11 cellular contexts compared by ENCODE assay signal in the genomic region with DNA sequence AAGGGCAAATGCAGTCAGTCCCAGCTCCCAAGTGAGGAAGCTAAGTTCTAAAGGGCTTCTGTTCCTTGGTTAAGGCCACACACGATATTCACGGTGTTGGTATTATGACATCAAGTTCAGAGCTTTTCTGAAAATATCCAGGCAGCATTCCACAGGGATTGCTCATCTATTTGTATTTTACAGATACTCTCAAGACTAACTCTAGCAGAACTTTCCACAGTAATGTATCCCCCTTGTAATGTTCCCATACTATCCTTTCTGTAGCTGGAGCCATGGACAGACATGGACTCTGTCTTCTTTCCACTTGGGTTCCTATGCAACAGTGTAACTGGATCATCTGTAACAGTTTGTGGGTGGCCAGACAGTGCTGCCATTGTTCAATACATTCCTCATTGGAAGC. TPM values are rescaled to one million over a fixed set of nuclear protein-coding genes. Genes with fewer than 3 reads are reported as not detected.
DNase-seq lines count a peak whose midpoint lies in the region; ATAC-seq and TF ChIP-seq lines count a peak whose summit lies in the region.
"Had no signal": no experiment of that assay in that cellular context is flagged by ENCODE, and none has a peak within 500 bp of the region (broad histone marks: within the 10 kb centered on the region; RNA-seq: fewer than 3 reads in every experiment).

No MANE protein-coding gene starts in this region.

- peaks cover 0 to 4% of the 10 kb centered on the region in 2 experiments; a peak in 3 of 4 replicates for H3K4me1 ChIP-seq in SK-N-SH (ENCODE audit: control insufficient read depth in 1 of 2, insufficient read depth in 2 of 2, low read depth in 1 of 2, low read length in 1 of 2)

- H3K4me1 Mint-ChIP-seq in CD14-positive monocyte, result no peaks in the 10 kb centered on the region

- no peaks in the 10 kb centered on the region for H3K79me2 ChIP-seq in SK-N-SH (ENCODE audit: insufficient read depth)

- H3K4me3 Mint-ChIP-seq in CD14-positive monocyte, result no peak overlapping the region

- DNase-seq in EL (peak; percentile 84), SK-N-SH (no peak), fibroblast of villous mesenchyme (ENCODE audit: low read depth) (peak; percentile 97), skeletal muscle cell (ENCODE audit: low read depth) (peak; percentile 67), activated gamma-delta T cell treated with Interleukin-2 at 50 U/mL for 16 hours (no peak), CD14-positive monocyte (ENCODE audit: low spot score) (no peak)
- DNase-seq: DND-41 had no signal

- no peak for TF ChIP-seq RAD21 in SK-N-SH (IDR thresholded peaks at IDR 0.05; ENCODE audit: low read length)

- H4K20me1 ChIP-seq in SK-N-SH (ENCODE audit: insufficient read depth), result no peaks in the 10 kb centered on the region

- peak overlapping the region; percentile 69 for H3K4me2 ChIP-seq in SK-N-SH
- H3K4me2 ChIP-seq: KMS-11 had no signal

- no peak overlapping the region for H3K9ac ChIP-seq in SK-N-SH
- H3K9ac ChIP-seq: KMS-11 had no signal

- peak in 1 of 2 experiments; percentile 22; a peak in 1 of 4 replicates for TF ChIP-seq EP300 in SK-N-SH (IDR thresholded peaks at IDR 0.05; ENCODE audit: borderline replicate concordance in 1 of 2, low read depth in 1 of 2, low read length in 1 of 2)

- peaks cover 4% of the 10 kb centered on the region for H3F3A ChIP-seq in SK-N-SH (replicated peaks; ENCODE audit: insufficient read depth)

- intact Hi-C loops in CD14-positive monocyte (cut with micrococcal nuclease), result no loop called here

- no peaks in the 10 kb centered on the region for H3K36me3 Mint-ChIP-seq in CD14-positive monocyte

- H3K9me2 ChIP-seq in SK-N-SH, result no peaks in the 10 kb centered on the region

- H2AFZ ChIP-seq in SK-N-SH (ENCODE audit: low read depth), result peak overlapping the region; percentile 3; the same call in 1 of the 2 replicates

- H3K4me3 ChIP-seq in SK-N-SH (ENCODE audit: low read depth in 2 of 2, low read length in 1 of 2) (no peak overlapping the region), fibroblast of villous mesenchyme (ENCODE audit: low read depth, low read length) (no peak overlapping the region), skeletal muscle cell (ENCODE audit: low read depth, low read length) (no peak overlapping the region)

- no peaks in the 10 kb centered on the region for H3K9me3 ChIP-seq in SK-N-SH

- no peaks in the 10 kb centered on the region for H3K36me3 ChIP-seq in SK-N-SH (replicated peaks in 1 of 2; ENCODE audit: control insufficient read depth in 1 of 2, insufficient read depth in 2 of 2, low read length in 1 of 2)

- CTCF ChIA-PET in SK-N-SH (lab: Yijun Ruan, JAX), result interaction anchor here (1.2 to 2.4 kb wide), 2 partner anchors 59 to 266 kb away, joined by 3 to 7 read pairs; no protein-coding TSS in a partner anchor

- peak overlapping the region in 1 of 2 experiments; percentile 66; a peak in 2 of 4 replicates for H3K27ac ChIP-seq in SK-N-SH (ENCODE audit: low read depth in 2 of 2, low read length in 1 of 2)
- H3K27ac ChIP-seq: KMS-11 had no signal

- H3K27ac Mint-ChIP-seq in CD14-positive monocyte, result no peak overlapping the region
- H3K27ac Mint-ChIP-seq: activated T-helper 2 cell treated with anti-CD3 and anti-CD28 coated beads, Interferon-gamma antibody, Interleukin-2, Interleukin-4, amounts not matched to agents 10 μg/mL and 5 μg/mL and 100 μg/mL, durations not matched to agents 14 hours and 24 hours and 36 hours had no signal

- POLR2A ChIA-PET in SK-N-SH (lab: Yijun Ruan, JAX), result no interaction called here

- H3K27me3 ChIP-seq in SK-N-SH (ENCODE audit: insufficient read depth), result no peaks in the 10 kb centered on the region

- 3% methylated on average over 2 of the region's 2 CpGs for WGBS in SK-N-SH (ENCODE audit: low lambda C conversion rate)

- no peak for TF ChIP-seq CTCF in SK-N-SH (IDR thresholded peaks at IDR 0.05)
- TF ChIP-seq CTCF in fibroblast of villous mesenchyme (IDR thresholded peaks at IDR 0.05; ENCODE audit: insufficient read depth, low read depth, low read length), result no peak
- TF ChIP-seq CTCF in CD14-positive monocyte (IDR thresholded peaks at IDR 0.05), result no peak

- peaks cover 0 to 5% (median 0%) of the 10 kb centered on the region in 7 donors for H3K9me3 Mint-ChIP-seq in CD14-positive monocyte
- H3K9me3 Mint-ChIP-seq: activated T-helper 2 cell treated with anti-CD3 and anti-CD28 coated beads, Interferon-gamma antibody, Interleukin-2, Interleukin-4, amounts not matched to agents 10 μg/mL and 5 μg/mL and 100 μg/mL, durations not matched to agents 14 hours and 24 hours and 36 hours had no signal

- H3K27me3 Mint-ChIP-seq in CD14-positive monocyte (ENCODE audit: low read depth in 3 of 3), result peaks cover 0 to 2% (median 0%) of the 10 kb centered on the region in 3 donors

- ATAC-seq in HG03280 (IDR thresholded peaks at IDR 0.05; ENCODE audit: unreplicated experiment) (no peak), GM18517 (IDR thresholded peaks at IDR 0.05; ENCODE audit: unreplicated experiment) (no peak)

TF ChIP-seq in SK-N-SH, 30 proteins besides CTCF, POLR2A, EP300 and RAD21:
- TF ChIP-seq YY1 (IDR thresholded peaks at IDR 0.05; ENCODE audit: low read depth) (no peak), GABPA (IDR thresholded peaks at IDR 0.05; ENCODE audit: low read depth) (no peak), NRF1 (IDR thresholded peaks at IDR 0.05; ENCODE audit: low read depth, low read length) (no peak), TCF12 (IDR thresholded peaks at IDR 0.05) (peak; percentile 88), JUND (IDR thresholded peaks at IDR 0.05) (peak; percentile 73), TEAD4 (IDR thresholded peaks at IDR 0.05; ENCODE audit: borderline replicate concordance, insufficient read depth) (peak; percentile 49; the same call in 1 of the 2 replicates), ELF1 (IDR thresholded peaks at IDR 0.05) (no peak), FOSL2 (IDR thresholded peaks at IDR 0.05; ENCODE audit: borderline replicate concordance, low read depth) (peak; percentile 57; the same call in 1 of the 2 replicates), MXI1 (IDR thresholded peaks at IDR 0.05; ENCODE audit: low read depth, low read length) (no peak), RFX5 (IDR thresholded peaks at IDR 0.05; ENCODE audit: low read length) (no peak), TAF1 (IDR thresholded peaks at IDR 0.05; ENCODE audit: borderline replicate concordance, low read depth, low read length) (no peak), RCOR1 (IDR thresholded peaks at IDR 0.05; ENCODE audit: low read length) (no peak)
- TF ChIP-seq, protein P1, sequence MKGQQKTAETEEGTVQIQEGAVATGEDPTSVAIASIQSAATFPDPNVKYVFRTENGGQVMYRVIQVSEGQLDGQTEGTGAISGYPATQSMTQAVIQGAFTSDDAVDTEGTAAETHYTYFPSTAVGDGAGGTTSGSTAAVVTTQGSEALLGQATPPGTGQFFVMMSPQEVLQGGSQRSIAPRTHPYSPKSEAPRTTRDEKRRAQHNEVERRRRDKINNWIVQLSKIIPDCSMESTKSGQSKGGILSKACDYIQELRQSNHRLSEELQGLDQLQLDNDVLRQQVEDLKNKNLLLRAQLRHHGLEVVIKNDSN (IDR thresholded peaks at IDR 0.05; ENCODE audit: borderline replicate concordance, low read depth), result no peak
- TF ChIP-seq, protein P2, sequence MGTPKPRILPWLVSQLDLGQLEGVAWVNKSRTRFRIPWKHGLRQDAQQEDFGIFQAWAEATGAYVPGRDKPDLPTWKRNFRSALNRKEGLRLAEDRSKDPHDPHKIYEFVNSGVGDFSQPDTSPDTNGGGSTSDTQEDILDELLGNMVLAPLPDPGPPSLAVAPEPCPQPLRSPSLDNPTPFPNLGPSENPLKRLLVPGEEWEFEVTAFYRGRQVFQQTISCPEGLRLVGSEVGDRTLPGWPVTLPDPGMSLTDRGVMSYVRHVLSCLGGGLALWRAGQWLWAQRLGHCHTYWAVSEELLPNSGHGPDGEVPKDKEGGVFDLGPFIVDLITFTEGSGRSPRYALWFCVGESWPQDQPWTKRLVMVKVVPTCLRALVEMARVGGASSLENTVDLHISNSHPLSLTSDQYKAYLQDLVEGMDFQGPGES (IDR thresholded peaks at IDR 0.05; ENCODE audit: low read depth, low read length), result no peak
- TF ChIP-seq, protein P3, sequence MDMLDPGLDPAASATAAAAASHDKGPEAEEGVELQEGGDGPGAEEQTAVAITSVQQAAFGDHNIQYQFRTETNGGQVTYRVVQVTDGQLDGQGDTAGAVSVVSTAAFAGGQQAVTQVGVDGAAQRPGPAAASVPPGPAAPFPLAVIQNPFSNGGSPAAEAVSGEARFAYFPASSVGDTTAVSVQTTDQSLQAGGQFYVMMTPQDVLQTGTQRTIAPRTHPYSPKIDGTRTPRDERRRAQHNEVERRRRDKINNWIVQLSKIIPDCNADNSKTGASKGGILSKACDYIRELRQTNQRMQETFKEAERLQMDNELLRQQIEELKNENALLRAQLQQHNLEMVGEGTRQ (IDR thresholded peaks at IDR 0.05; ENCODE audit: borderline replicate concordance, low read depth, low read length), result no peak
- TF ChIP-seq, protein P4, sequence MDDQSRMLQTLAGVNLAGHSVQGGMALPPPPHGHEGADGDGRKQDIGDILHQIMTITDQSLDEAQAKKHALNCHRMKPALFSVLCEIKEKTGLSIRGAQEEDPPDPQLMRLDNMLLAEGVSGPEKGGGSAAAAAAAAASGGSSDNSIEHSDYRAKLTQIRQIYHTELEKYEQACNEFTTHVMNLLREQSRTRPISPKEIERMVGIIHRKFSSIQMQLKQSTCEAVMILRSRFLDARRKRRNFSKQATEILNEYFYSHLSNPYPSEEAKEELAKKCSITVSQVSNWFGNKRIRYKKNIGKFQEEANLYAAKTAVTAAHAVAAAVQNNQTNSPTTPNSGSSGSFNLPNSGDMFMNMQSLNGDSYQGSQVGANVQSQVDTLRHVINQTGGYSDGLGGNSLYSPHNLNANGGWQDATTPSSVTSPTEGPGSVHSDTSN (IDR thresholded peaks at IDR 0.05), result peak; percentile 68

RNA-seq across cellular contexts. Expression of a gene that starts 13.5 kb away (rescaled TPM):
- polyA plus RNA-seq in SK-N-SH (2012; rRNA removed) (not detected in 2 replicates), CD14-positive monocyte (not detected)
- not detected in 2 replicates for polyA plus RNA-seq in SK-N-SH (2012; cell fraction: cytosol; rRNA removed)
- polyA plus RNA-seq in SK-N-SH (2012; cell fraction: nucleus; rRNA removed), result not detected in 2 replicates
- 2.6 TPM in 2 replicates for total RNA-seq in fibroblast of villous mesenchyme

RNA-seq across cellular contexts. Expression of a gene that starts 37.3 kb away (rescaled TPM):
- polyA plus RNA-seq in SK-N-SH (2012; rRNA removed), result not detected in 2 replicates
- 0.03 and 0.05 TPM in 2 replicates for polyA plus RNA-seq in SK-N-SH (2012; cell fraction: cytosol; rRNA removed)
- polyA plus RNA-seq in SK-N-SH (2012; cell fraction: nucleus; rRNA removed), result 0.04 TPM in 1 of 2 replicates, not detected in the other
- 8.7 and 9.5 TPM in 2 replicates for total RNA-seq in fibroblast of villous mesenchyme
- polyA plus RNA-seq in CD14-positive monocyte, result not detected
- total RNA-seq: activated T-helper 2 cell treated with anti-CD3 and anti-CD28 coated beads, Interferon-gamma antibody, Interleukin-2, Interleukin-4, amounts not matched to agents 10 μg/mL and 5 μg/mL and 100 μg/mL, durations not matched to agents 14 hours and 24 hours and 36 hours had no signal

Comparison
In these comparisons a context has a peak if more than half of its experiments do, and no peak if none do; other contexts are left out.
1. DNase-seq: peak in EL (single experiment), fibroblast of villous mesenchyme (single experiment) and skeletal muscle cell (single experiment); none in SK-N-SH (single experiment), activated gamma-delta T cell treated with Interleukin-2 at 50 U/mL for 16 hours (single experiment) and CD14-positive monocyte (single experiment).